21 cellular contexts compared by ENCODE assay signal in genomic region chr5:69509212-69509611, GRCh38.
"Had no signal": no experiment of that assay in that cellular context is flagged by ENCODE, and none has a peak within 500 bp of the region (broad histone marks: within the 10 kb centered on the region; RNA-seq: fewer than 3 reads in every experiment).

No MANE protein-coding gene starts in this region.

- H3K4me1 ChIP-seq: left ventricle myocardium inferior had no signal

- DNase-seq: activated CD4-positive, alpha-beta T cell treated with anti-CD3 and anti-CD28 coated beads for 1 hour; activated CD8-positive, alpha-beta memory T cell treated with anti-CD3 and anti-CD28 coated beads for 24 hours; activated CD8-positive, alpha-beta memory T cell treated with anti-CD3 and anti-CD28 coated beads, Interleukin-2, amount 50 U/mL, for 48 hours; activated effector memory CD4-positive, alpha-beta T cell treated with anti-CD3 and anti-CD28 coated beads, Interleukin-2, amount 50 U/mL, for 16 hours; activated naive CD4-positive, alpha-beta T cell treated with anti-CD3 and anti-CD28 coated beads, Interleukin-2, amount 50 U/mL, for 16 hours; activated T-cell treated with anti-CD3 and anti-CD28 coated beads, Interleukin-2, amount 50 U/mL, for 72 hours; aorta; brain microvascular endothelial cell; effector CD8-positive, alpha-beta T cell; esophagus squamous epithelium; immature natural killer cell; kidney glomerular epithelial cell; left ventricle myocardium inferior; natural killer cell; ovary; right lobe of liver; small intestine; stimulated activated CD4-positive, alpha-beta T cell treated with anti-CD3 and anti-CD28 coated beads, Interleukin-15, amount 100 ng/mL, for 24 hours; stimulated activated CD4-positive, alpha-beta T cell treated with anti-CD3 and anti-CD28 coated beads, Interleukin-2, amount 100 ng/mL, for 48 hours; stomach had no signal

- H3K27me3 ChIP-seq: brain microvascular endothelial cell, esophagus squamous epithelium, ovary, right lobe of liver, stomach had no signal

- ATAC-seq: activated T-cell treated with anti-CD3 and anti-CD28 coated beads, Interleukin-2, amount 50 U/mL, for 72 hours; natural killer cell; right lobe of liver had no signal

- H3K9me3 ChIP-seq: esophagus squamous epithelium, left ventricle myocardium inferior, ovary, right lobe of liver, stomach had no signal

- H3K27ac ChIP-seq: brain microvascular endothelial cell, esophagus squamous epithelium, left ventricle myocardium inferior, ovary, right lobe of liver, stomach, VCaP had no signal

- H3K36me3 ChIP-seq: brain microvascular endothelial cell, left ventricle myocardium inferior, ovary had no signal

- H3K4me3 ChIP-seq: esophagus squamous epithelium, left ventricle myocardium inferior, ovary, right lobe of liver, stomach had no signal
